Comparison of ENCODE assay signal across 18 cellular contexts in the genomic region with DNA sequence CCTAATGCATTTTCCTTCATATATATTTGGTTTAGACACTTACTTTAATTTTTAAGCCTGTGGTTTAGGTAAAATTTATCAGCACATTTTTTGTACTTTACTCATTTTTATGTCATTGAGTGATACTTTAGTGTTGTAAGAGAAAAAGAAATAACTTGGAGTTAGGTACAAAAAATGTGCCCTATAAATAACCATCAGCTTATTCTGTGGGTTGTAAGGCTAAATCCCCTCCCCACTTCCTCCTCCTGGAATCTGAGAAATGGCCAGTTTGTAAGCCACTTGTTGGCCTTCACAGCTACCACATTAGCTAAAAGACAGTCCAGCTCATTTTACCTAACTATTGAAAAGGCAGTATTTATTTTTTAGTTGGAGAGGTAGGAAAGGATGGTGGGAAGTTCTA.
DNase-seq lines count a peak whose midpoint lies in the region; ATAC-seq and TF ChIP-seq lines count a peak whose summit lies in the region.
"Had no signal": no experiment of that assay in that cellular context is flagged by ENCODE, and none has a peak within 500 bp of the region (broad histone marks: within the 10 kb centered on the region; RNA-seq: fewer than 3 reads in every experiment).

No MANE protein-coding gene starts in this region.

- H3K4me3 ChIP-seq in PC-3 (ENCODE audit: low read length) (no peak overlapping the region), choroid plexus epithelial cell (ENCODE audit: low read depth, low read length) (no peak overlapping the region), smooth muscle cell (no peak overlapping the region)

- H3K79me2 ChIP-seq in PC-3 (ENCODE audit: low read length) (no peaks in the 10 kb centered on the region), smooth muscle cell (ENCODE audit: low read depth) (no peaks in the 10 kb centered on the region)

- H3K4me1 ChIP-seq in PC-3 (ENCODE audit: insufficient read depth, low read length) (no peaks in the 10 kb centered on the region), smooth muscle cell (ENCODE audit: low read depth) (peaks cover 15% of the 10 kb centered on the region)

- H3K4me2 ChIP-seq in PC-3 (ENCODE audit: low read length) (no peak overlapping the region), smooth muscle cell (peak overlapping the region; percentile 14)
- H3K4me2 ChIP-seq: SK-N-SH had no signal

- peaks cover 6% of the 10 kb centered on the region for H3K36me3 Mint-ChIP-seq in nephron progenitor cell (ENCODE audit: low read depth)

- H3K27me3 Mint-ChIP-seq in nephron progenitor cell (ENCODE audit: low read depth, poor library complexity), result no peaks in the 10 kb centered on the region

- CTCF ChIA-PET in PC-3 (lab: Charles Lee), result no interaction called here

- H3K9me2 ChIP-seq in PC-3 (replicated peaks; ENCODE audit: low read length), result no peaks in the 10 kb centered on the region
- H3K9me2 ChIP-seq: SK-N-SH had no signal

- POLR2A ChIA-PET in PC-3 (lab: Charles Lee; ENCODE audit: unreplicated experiment), result no interaction called here

- H2AFZ ChIP-seq in PC-3 (ENCODE audit: low read length) (no peak overlapping the region), smooth muscle cell (ENCODE audit: low read depth) (no peak overlapping the region)

- H4K20me1 ChIP-seq in PC-3 (ENCODE audit: low read length) (no peaks in the 10 kb centered on the region), smooth muscle cell (ENCODE audit: low read depth) (no peaks in the 10 kb centered on the region)

- H3K27me3 ChIP-seq in PC-3 (ENCODE audit: low read length), result 0 out of 2 replicates have a peak, but pooled peaks cover 7% of the 10 kb centered on the region
- H3K27me3 ChIP-seq in smooth muscle cell (ENCODE audit: low read depth), result no peaks in the 10 kb centered on the region

- BruUV-seq in PC-3 (replicated peaks; lab: Mats Ljungman, UMichigan), result no TSS peak

- H3K4me1 Mint-ChIP-seq in nephron progenitor cell, result peaks cover 39% of the 10 kb centered on the region

- no peak for TF ChIP-seq CTCF in PC-3 (conservative IDR thresholded peaks at IDR 0.05; ENCODE audit: low read depth, low read length)
- TF ChIP-seq CTCF in choroid plexus epithelial cell (conservative IDR thresholded peaks at IDR 0.05; ENCODE audit: low read depth, low read length), result no peak
- no peak for TF ChIP-seq CTCF in nephron progenitor cell (IDR thresholded peaks at IDR 0.05)
- no peak for TF ChIP-seq CTCF in smooth muscle cell (IDR thresholded peaks at IDR 0.05; ENCODE audit: borderline replicate concordance, insufficient read depth, poor library complexity, severe bottlenecking)

- H3F3A ChIP-seq in PC-3 (ENCODE audit: low read length, unreplicated experiment) (no peaks in the 10 kb centered on the region), smooth muscle cell (ENCODE audit: low read depth) (no peaks in the 10 kb centered on the region)

- H3K4me3 Mint-ChIP-seq in nephron progenitor cell, result no peak overlapping the region
- H3K4me3 Mint-ChIP-seq: HFFc6 had no signal

- peak overlapping the region; percentile 85 for H3K27ac Mint-ChIP-seq in nephron progenitor cell
- H3K27ac Mint-ChIP-seq: HFFc6 had no signal

- H3K9me3 Mint-ChIP-seq in nephron progenitor cell, result peaks cover 12% of the 10 kb centered on the region

- H3K9ac ChIP-seq in PC-3 (ENCODE audit: low read length) (no peak overlapping the region), smooth muscle cell (ENCODE audit: low read depth) (no peak overlapping the region)
- H3K9ac ChIP-seq: SK-N-SH had no signal

- DNase-seq in PC-3, result peak; percentile 12
- peak; percentile 2 for DNase-seq in choroid plexus epithelial cell (ENCODE audit: low read depth)
- no peak for DNase-seq in nephron progenitor cell
- DNase-seq in smooth muscle cell (lab: John Stamatoyannopoulos, UW; ENCODE audit: unreplicated experiment), result no peak
- no peak for DNase-seq in NCI-H2227 treated with DMSO at 0.1 percent for 48 hours (lab: John Stamatoyannopoulos, UW)
- DNase-seq in posterior vena cava (ENCODE audit: low spot score), result no peak
- no peak for DNase-seq in NK-92 (lab: John Stamatoyannopoulos, UW; ENCODE audit: unreplicated experiment)
- DNase-seq: H7, HFFc6, KBM-7, NCI-H1092 treated with DMSO at 0.1 percent for 48 hours, NCI-H1436 treated with DMSO at 0.1 percent for 48 hours, NCI-H1930, NCI-H526, RPMI8226, SHP77 treated with DMSO at 0.1 percent for 48 hours, SK-N-SH had no signal

- H3K9me3 ChIP-seq in PC-3 (ENCODE audit: low read length), result no peaks in the 10 kb centered on the region
- no peaks in the 10 kb centered on the region for H3K9me3 ChIP-seq in smooth muscle cell (replicated peaks; ENCODE audit: low read depth)
- H3K9me3 ChIP-seq: SK-N-SH had no signal

- H3K27ac ChIP-seq in PC-3 (ENCODE audit: low read length) (no peak overlapping the region), smooth muscle cell (ENCODE audit: low read depth) (peak overlapping the region; percentile 39)
- H3K27ac ChIP-seq: C4-2B had no signal

- no peak for ATAC-seq in PC-3

- H3K36me3 ChIP-seq in PC-3 (ENCODE audit: low read depth, low read length), result no peaks in the 10 kb centered on the region
- H3K36me3 ChIP-seq in smooth muscle cell (ENCODE audit: low read depth), result no peaks in the 10 kb centered on the region

- intact Hi-C loops in PC-3 (cut with micrococcal nuclease), result no loop called here
- intact Hi-C loops in posterior vena cava (cut with DNase I), result no loop called here

Comparison
In these comparisons a context has a peak if more than half of its experiments do, and no peak if none do; other contexts are left out.
1. DNase-seq: peak in PC-3 (single experiment) and choroid plexus epithelial cell (single experiment); none in nephron progenitor cell (single experiment), smooth muscle cell (single experiment), NCI-H2227 treated with DMSO at 0.1 percent for 48 hours (single experiment), posterior vena cava (single experiment) and NK-92 (single experiment).